ENCODE assay signal across 8 cellular contexts in genomic region chr18:42959528-42959927, GRCh38.
"Had no signal": no experiment of that assay in that cellular context is flagged by ENCODE, and none has a peak within 500 bp of the region (broad histone marks: within the 10 kb centered on the region; RNA-seq: fewer than 3 reads in every experiment).

No MANE protein-coding gene starts in this region.

- H3K4me3 ChIP-seq: GM12878 had no signal

- FAIRE-seq: G401.6, GM12878, GM12891, GM12892, GM18507, GM19239 had no signal

- ATAC-seq: GM12878 had no signal

- DNase-seq: GDM1, GF-D8 had no signal
